Comparison of ENCODE assay signal across 8 cellular contexts in genomic region chr12:119594399-119594730, GRCh38. TPM values are rescaled to one million over a fixed set of nuclear protein-coding genes. Genes with fewer than 3 reads are reported as not detected.
DNase-seq lines count a peak whose midpoint lies in the region; ATAC-seq, FAIRE-seq and TF ChIP-seq lines count a peak whose summit lies in the region.

No MANE protein-coding gene starts in this region.

- H3K27me3 Mint-ChIP-seq in naive thymus-derived CD4-positive, alpha-beta T cell = peaks cover 73 to 86% (median 83%) of the 10 kb centered on the region in 5 donors

- H3K9me3 ChIP-seq in kidney (ENCODE audit: control insufficient read depth in 1 of 2, low read length in 2 of 2) (no peaks in the 10 kb centered on the region), gastrocnemius medialis (no peaks in the 10 kb centered on the region)
- H3K9me3 ChIP-seq in naive thymus-derived CD4-positive, alpha-beta T cell (ENCODE audit: control insufficient read depth in 2 of 3, low read length in 3 of 3) = no peaks in the 10 kb centered on the region

- no peak for FAIRE-seq in kidney (lab: Jason Lieb, UNC)

- no peak overlapping the region for H3K4me3 Mint-ChIP-seq in naive thymus-derived CD4-positive, alpha-beta T cell

- intact Hi-C loops in kidney (cut with DNase I) = no loop called here
- intact Hi-C loops in gastrocnemius medialis (cut with DNase I; ENCODE audit: low total_unique reads) = loop anchor here (5.0 kb wide), 1 partner anchor 73 kb away; the partner anchor contains the start of gene PRKAB1
- intact Hi-C loops in naive thymus-derived CD4-positive, alpha-beta T cell (cut with micrococcal nuclease) = no loop called here

- TF ChIP-seq CTCF in HFF-Myc (IDR thresholded peaks at IDR 0.05; ENCODE audit: low read depth, low read length, missing control alignments) (no peak), coronary artery (IDR thresholded peaks at IDR 0.05) (no peak), kidney (IDR thresholded peaks at IDR 0.05; ENCODE audit: borderline replicate concordance, extremely low read depth, insufficient read depth) (no peak), gastrocnemius medialis (IDR thresholded peaks at IDR 0.05 in 4 of 5, conservative IDR thresholded peaks at IDR 0.05 in 1 of 5) (no peak)

- peak overlapping the region in 1 of 2 donors; percentile 53 for H3K9ac ChIP-seq in kidney (ENCODE audit: low read length in 2 of 2)

- no peak for DNase-seq in HFF-Myc (ENCODE audit: extremely low read depth, low read depth)
- no peak for DNase-seq in coronary artery (ENCODE audit: low spot score)
- DNase-seq in kidney = no peak
- no peak for DNase-seq in gastrocnemius medialis
- DNase-seq in RKO (ENCODE audit: low spot score) = no peak
- DNase-seq in naive thymus-derived CD4-positive, alpha-beta T cell = no peak
- no peak for DNase-seq in NCI-H2107 (lab: John Stamatoyannopoulos, UW)

- peak; percentile 17 to 35 for ATAC-seq in gastrocnemius medialis
- no peak for ATAC-seq in naive thymus-derived CD4-positive, alpha-beta T cell
- ATAC-seq in GM18519 (IDR thresholded peaks at IDR 0.05; ENCODE audit: low FRiP score, unreplicated experiment) = no peak

- CTCF ChIA-PET in naive thymus-derived CD4-positive, alpha-beta T cell (lab: Charles Lee) = no interaction called here

- in situ Hi-C loops in gastrocnemius medialis (cut with MboI; ENCODE audit: low sequenced_read_pairs in 4 of 4) = no loop called here

- no peaks in the 10 kb centered on the region for H3K36me3 ChIP-seq in kidney (ENCODE audit: control insufficient read depth in 1 of 2, insufficient read depth in 2 of 2, low read length in 2 of 2)
- H3K36me3 ChIP-seq in gastrocnemius medialis = no peaks in the 10 kb centered on the region
- no peaks in the 10 kb centered on the region for H3K36me3 ChIP-seq in naive thymus-derived CD4-positive, alpha-beta T cell (ENCODE audit: control insufficient read depth in 2 of 3, insufficient read depth in 3 of 3, low read length in 3 of 3)

- POLR2A ChIA-PET in naive thymus-derived CD4-positive, alpha-beta T cell (lab: Charles Lee) = no interaction called here

- no peak for TF ChIP-seq POLR2A in gastrocnemius medialis (IDR thresholded peaks at IDR 0.05)

- peaks cover 0 to 6% (median 0%) of the 10 kb centered on the region in 11 donors for H3K9me3 Mint-ChIP-seq in naive thymus-derived CD4-positive, alpha-beta T cell

- H3K36me3 Mint-ChIP-seq in naive thymus-derived CD4-positive, alpha-beta T cell = peaks cover 0 to 7% (median 0%) of the 10 kb centered on the region in 5 donors

- peaks cover 0 to 2% of the 10 kb centered on the region in 2 donors for H3K4me1 ChIP-seq in kidney (ENCODE audit: control insufficient read depth in 1 of 2, insufficient read depth in 1 of 2, low read depth in 1 of 2, low read length in 2 of 2)
- peaks cover 35 to 44% of the 10 kb centered on the region in 2 donors for H3K4me1 ChIP-seq in gastrocnemius medialis
- no peaks in the 10 kb centered on the region for H3K4me1 ChIP-seq in naive thymus-derived CD4-positive, alpha-beta T cell (ENCODE audit: control insufficient read depth in 2 of 2, insufficient read depth in 2 of 2, low read length in 2 of 2)

- peak overlapping the region in 1 of 2 donors; percentile 15 for H3K27ac ChIP-seq in coronary artery
- H3K27ac ChIP-seq in kidney (ENCODE audit: low read depth in 2 of 2, low read length in 2 of 2) = no peak overlapping the region
- H3K27ac ChIP-seq in gastrocnemius medialis = peak overlapping the region; percentile 92 to 98 (median 96)
- H3K27ac ChIP-seq in naive thymus-derived CD4-positive, alpha-beta T cell (ENCODE audit: low read depth, low read length) = no peak overlapping the region

- H3K4me3 ChIP-seq in HFF-Myc (replicated peaks; ENCODE audit: low read depth, low read length) (0 out of 2 replicates have a peak overlapping the region, but pooled peaks have one; percentile 4), coronary artery (peak overlapping the region; percentile 66), kidney (ENCODE audit: low read length in 2 of 2) (peak overlapping the region; percentile 55 to 64), gastrocnemius medialis (peak overlapping the region; percentile 74 to 91 (median 82))
- H3K4me3 ChIP-seq in naive thymus-derived CD4-positive, alpha-beta T cell (ENCODE audit: low read length) = no peak overlapping the region

- H3K4me1 Mint-ChIP-seq in naive thymus-derived CD4-positive, alpha-beta T cell = peaks cover 8 to 23% (median 11%) of the 10 kb centered on the region in 7 donors

- no peak overlapping the region for H3K27ac Mint-ChIP-seq in naive thymus-derived CD4-positive, alpha-beta T cell

- H3K27me3 ChIP-seq in gastrocnemius medialis = no peaks in the 10 kb centered on the region
- peaks cover 4 to 10% of the 10 kb centered on the region in 2 donors for H3K27me3 ChIP-seq in naive thymus-derived CD4-positive, alpha-beta T cell (ENCODE audit: control insufficient read depth in 2 of 2, insufficient read depth in 2 of 2, low read length in 2 of 2)

RNA-seq across cellular contexts. Expression of gene TMEM233, which starts 0.8 kb away (rescaled TPM):
- total RNA-seq in kidney = 1.2 TPM
- polyA plus RNA-seq in kidney (ENCODE audit: insufficient read depth, low read depth, low replicate concordance) = 1.4 TPM
- 10 to 100 TPM; 25.2 to 89.1 (median 57.8) TPM for total RNA-seq in gastrocnemius medialis
- total RNA-seq in naive thymus-derived CD4-positive, alpha-beta T cell = not detected
- polyA plus RNA-seq in naive thymus-derived CD4-positive, alpha-beta T cell = not detected

Comparison
In these comparisons a context has a peak if more than half of its experiments do, and no peak if none do; other contexts are left out.
1. H3K27ac ChIP-seq: peak in gastrocnemius medialis (4 of 4); none in kidney (0 of 2) and naive thymus-derived CD4-positive, alpha-beta T cell (single experiment).
2. ATAC-seq: peak in gastrocnemius medialis (2 of 2); none in naive thymus-derived CD4-positive, alpha-beta T cell (single experiment) and GM18519 (single experiment).
3. RNA of gene TMEM233, which starts 0.8 kb away (total RNA-seq): 25.2 to 89.1 TPM in gastrocnemius medialis; 1.2 TPM in kidney (single experiment) and not detected in naive thymus-derived CD4-positive, alpha-beta T cell; every median in the first group is over 10 times any median in the second.